14 cellular contexts compared by ENCODE assay signal in genomic region chr11:114110948-114111347, GRCh38. TPM values are rescaled to one million over a fixed set of nuclear protein-coding genes. Genes with fewer than 3 reads are reported as not detected.
A peak's percentile ranks its signal among the peaks of the same experiment; 100 is the strongest.
DNase-seq lines count a peak whose midpoint lies in the region; ATAC-seq and TF ChIP-seq lines count a peak whose summit lies in the region.
"Had no signal": no experiment of that assay in that cellular context is flagged by ENCODE, and none has a peak within 500 bp of the region (broad histone marks: within the 10 kb centered on the region; RNA-seq: fewer than 3 reads in every experiment).

No MANE protein-coding gene starts in this region.

- H3K9me3 ChIP-seq in lower lobe of right lung (no peaks in the 10 kb centered on the region), osteoblast (ENCODE audit: low read depth, low read length) (no peaks in the 10 kb centered on the region)
- H3K9me3 ChIP-seq: Caco-2, SJCRH30 had no signal

- H3K4me2 ChIP-seq in osteoblast (ENCODE audit: insufficient read depth, low read length) = no peak overlapping the region

- peaks cover 98% of the 10 kb centered on the region for H3K4me1 ChIP-seq in lower lobe of right lung
- H3K4me1 ChIP-seq in osteoblast (ENCODE audit: insufficient read depth, low read length) = no peaks in the 10 kb centered on the region
- H3K4me1 ChIP-seq: SJCRH30 had no signal

- H3K27ac Mint-ChIP-seq in stimulated activated naive B cell treated with anti-CD40 and anti-IgM and Interleukin-4, amounts not matched to agents 10 μg/mL and 1 μg/mL and 100 μg/mL, for 72 hours = peak overlapping the region; percentile 60
- H3K27ac Mint-ChIP-seq: activated CD4-positive, alpha-beta T cell treated with anti-CD3 and anti-CD28 coated beads, Interleukin-2, amount 10 ng/mL, durations not matched to agents 24 days and 14 days; activated naive CD4-positive, alpha-beta T cell treated with anti-CD3 and anti-CD28 coated beads, Interleukin-2, amount 50 U/mL, for 24 hours had no signal

- peak overlapping the region; percentile 74 to 76 for H3K4me3 Mint-ChIP-seq in stimulated activated naive B cell treated with anti-CD40 and anti-IgM and Interleukin-4, amounts not matched to agents 10 μg/mL and 1 μg/mL and 100 μg/mL, for 72 hours
- H3K4me3 Mint-ChIP-seq: activated CD4-positive, alpha-beta T cell treated with anti-CD3 and anti-CD28 coated beads, Interleukin-2, amount 10 ng/mL, durations not matched to agents 24 days and 14 days; activated naive CD4-positive, alpha-beta T cell treated with anti-CD3 and anti-CD28 coated beads, Interleukin-2, amount 50 U/mL, for 24 hours had no signal

- H3K36me3 ChIP-seq in lower lobe of right lung = peaks cover 17% of the 10 kb centered on the region
- no peaks in the 10 kb centered on the region for H3K36me3 ChIP-seq in osteoblast (ENCODE audit: insufficient read depth, low read length)
- H3K36me3 ChIP-seq: SJCRH30 had no signal

- TF ChIP-seq CTCF in LNCaP clone FGC (IDR thresholded peaks at IDR 0.05; ENCODE audit: control insufficient read depth, extremely low read depth, insufficient read depth) (no peak), lower lobe of right lung (IDR thresholded peaks at IDR 0.05) (no peak), osteoblast (IDR thresholded peaks at IDR 0.05; ENCODE audit: extremely low read depth, low read depth, low read length) (no peak)

- peaks cover 18 to 30% of the 10 kb centered on the region in 2 donors for H3K4me1 Mint-ChIP-seq in stimulated activated naive B cell treated with anti-CD40 and anti-IgM and Interleukin-4, amounts not matched to agents 10 μg/mL and 1 μg/mL and 100 μg/mL, for 72 hours

- no peaks in the 10 kb centered on the region for H3K9me3 Mint-ChIP-seq in stimulated activated naive B cell treated with anti-CD40 and anti-IgM and Interleukin-4, amounts not matched to agents 10 μg/mL and 1 μg/mL and 100 μg/mL, for 72 hours
- H3K9me3 Mint-ChIP-seq: activated CD4-positive, alpha-beta T cell treated with anti-CD3 and anti-CD28 coated beads, Interleukin-2, amount 10 ng/mL, durations not matched to agents 24 days and 14 days; activated naive CD4-positive, alpha-beta T cell treated with anti-CD3 and anti-CD28 coated beads, Interleukin-2, amount 50 U/mL, for 24 hours had no signal

- no peaks in the 10 kb centered on the region for H3K36me3 Mint-ChIP-seq in stimulated activated naive B cell treated with anti-CD40 and anti-IgM and Interleukin-4, amounts not matched to agents 10 μg/mL and 1 μg/mL and 100 μg/mL, for 72 hours
- H3K36me3 Mint-ChIP-seq: activated naive CD4-positive, alpha-beta T cell treated with anti-CD3 and anti-CD28 coated beads, Interleukin-2, amount 50 U/mL, for 24 hours had no signal

- no peak overlapping the region for H2AFZ ChIP-seq in osteoblast (ENCODE audit: low read length)

- ATAC-seq in lower lobe of right lung (peak in 1 of 2 donors; percentile 28), HG03469 (IDR thresholded peaks at IDR 0.05; ENCODE audit: unreplicated experiment) (no peak)
- ATAC-seq in stimulated activated naive B cell treated with anti-CD40 and anti-IgM and Interleukin-4, amounts not matched to agents 10 μg/mL and 1 μg/mL and 100 μg/mL, for 72 hours (replicated peaks) = peak; percentile 25 to 27

- H3K4me3 ChIP-seq in LNCaP clone FGC (ENCODE audit: low read depth, low read length) = 0 out of 2 replicates have a peak overlapping the region, but pooled peaks have one; percentile 10
- peak overlapping the region; percentile 15 for H3K4me3 ChIP-seq in lower lobe of right lung
- H3K4me3 ChIP-seq in osteoblast (ENCODE audit: insufficient read depth, low read length) = no peak overlapping the region
- H3K4me3 ChIP-seq: SJCRH30 had no signal

- H3K27me3 ChIP-seq in lower lobe of right lung (ENCODE audit: low read depth) (no peaks in the 10 kb centered on the region), osteoblast (ENCODE audit: insufficient read depth, low read length) (peaks cover 55% of the 10 kb centered on the region)
- H3K27me3 ChIP-seq: SJCRH30 had no signal

- DNase-seq in LNCaP clone FGC (ENCODE audit: low read depth) (no peak), dermis blood vessel endothelial cell (peak; percentile 35), lower lobe of right lung (no peak), SW 1271 (lab: John Stamatoyannopoulos, UW) (no peak), osteoblast (ENCODE audit: insufficient read length, low spot score, missing footprints) (no peak), NCI-H524 (lab: John Stamatoyannopoulos, UW) (no peak)
- DNase-seq in stimulated activated naive B cell treated with anti-CD40 and anti-IgM and Interleukin-4, amounts not matched to agents 10 μg/mL and 1 μg/mL and 100 μg/mL, for 72 hours = no peak
- DNase-seq: activated CD4-positive, alpha-beta T cell treated with anti-CD3 and anti-CD28 coated beads, Interleukin-2, amount 10 ng/mL, durations not matched to agents 24 days and 14 days; MM.1S; NCI-H510A had no signal

- peak overlapping the region; percentile 63 for H3K27ac ChIP-seq in lower lobe of right lung
- H3K27ac ChIP-seq in osteoblast (ENCODE audit: low read depth, low read length) = no peak overlapping the region
- H3K27ac ChIP-seq: SJCRH30 had no signal

- H3K27me3 Mint-ChIP-seq in stimulated activated naive B cell treated with anti-CD40 and anti-IgM and Interleukin-4, amounts not matched to agents 10 μg/mL and 1 μg/mL and 100 μg/mL, for 72 hours = peaks cover 15 to 37% of the 10 kb centered on the region in 2 donors

- H4K20me1 ChIP-seq in osteoblast (ENCODE audit: insufficient read depth, low read length) = no peaks in the 10 kb centered on the region

- H3K79me2 ChIP-seq in osteoblast (ENCODE audit: insufficient read depth, low read length) = no peaks in the 10 kb centered on the region

- intact Hi-C loops in lower lobe of right lung (cut with DNase I) = no loop called here

RNA-seq across cellular contexts. Expression of gene ZBTB16, which starts 51.4 kb away (rescaled TPM):
- total RNA-seq in dermis blood vessel endothelial cell (23.1 and 34.7 TPM in 2 replicates), lower lobe of right lung (171 TPM), osteoblast (under 0.01 TPM in 1 of 2 replicates, not detected in the other)
- total RNA-seq: SJCRH30 had no signal

Comparison
In these comparisons a context has a peak if more than half of its experiments do, and no peak if none do; other contexts are left out.
1. RNA of gene ZBTB16, which starts 51.4 kb away (total RNA-seq): 171 TPM in lower lobe of right lung (single experiment) and 23.1 to 34.7 TPM in dermis blood vessel endothelial cell; under 0.01 TPM in osteoblast; every median in the first group is over 10 times any median in the second.